Comparison of ENCODE assay signal across 8 cellular contexts in the genomic region with DNA sequence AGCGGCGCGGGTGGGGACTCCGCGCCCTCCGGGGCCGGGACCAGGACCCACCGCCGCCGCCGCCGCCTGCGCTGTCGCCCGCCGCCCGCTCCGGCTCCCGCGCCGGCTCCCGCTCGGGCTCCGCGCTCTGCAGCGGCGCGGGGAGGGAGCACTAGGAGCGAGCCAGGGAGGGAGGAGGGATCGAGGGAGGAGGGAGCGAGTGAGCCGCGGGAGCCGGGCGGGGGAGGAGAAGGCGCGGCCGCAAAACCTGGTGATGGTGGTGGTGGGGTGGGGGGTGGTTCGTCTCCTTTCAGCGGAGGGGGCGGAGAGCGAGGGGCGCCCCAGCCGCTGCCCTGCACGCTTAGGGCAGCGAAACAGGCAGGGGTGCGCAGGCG.
DNase-seq lines count a peak whose midpoint lies in the region; ATAC-seq and TF ChIP-seq lines count a peak whose summit lies in the region.

A gene with protein sequence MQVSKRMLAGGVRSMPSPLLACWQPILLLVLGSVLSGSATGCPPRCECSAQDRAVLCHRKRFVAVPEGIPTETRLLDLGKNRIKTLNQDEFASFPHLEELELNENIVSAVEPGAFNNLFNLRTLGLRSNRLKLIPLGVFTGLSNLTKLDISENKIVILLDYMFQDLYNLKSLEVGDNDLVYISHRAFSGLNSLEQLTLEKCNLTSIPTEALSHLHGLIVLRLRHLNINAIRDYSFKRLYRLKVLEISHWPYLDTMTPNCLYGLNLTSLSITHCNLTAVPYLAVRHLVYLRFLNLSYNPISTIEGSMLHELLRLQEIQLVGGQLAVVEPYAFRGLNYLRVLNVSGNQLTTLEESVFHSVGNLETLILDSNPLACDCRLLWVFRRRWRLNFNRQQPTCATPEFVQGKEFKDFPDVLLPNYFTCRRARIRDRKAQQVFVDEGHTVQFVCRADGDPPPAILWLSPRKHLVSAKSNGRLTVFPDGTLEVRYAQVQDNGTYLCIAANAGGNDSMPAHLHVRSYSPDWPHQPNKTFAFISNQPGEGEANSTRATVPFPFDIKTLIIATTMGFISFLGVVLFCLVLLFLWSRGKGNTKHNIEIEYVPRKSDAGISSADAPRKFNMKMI (minus strand): TSS at position 153 of the 374 bp plus-strand sequence. CDS start 597 bp downstream, outside the sequence.

- no peaks in the 10 kb centered on the region for H3K36me3 ChIP-seq in RWPE2 (ENCODE audit: low read depth)
- H3K36me3 ChIP-seq in neuron (ENCODE audit: insufficient read depth, low read length), result no peaks in the 10 kb centered on the region

- no peaks in the 10 kb centered on the region for H3K4me1 ChIP-seq in RWPE2 (ENCODE audit: insufficient read depth, poor library complexity, severe bottlenecking)
- H3K4me1 ChIP-seq in neuron (ENCODE audit: insufficient read depth, low read length), result peaks cover 31% of the 10 kb centered on the region

- peak; percentile 51 for DNase-seq in GM03348 (ENCODE audit: low spot score)
- DNase-seq in RWPE2 (ENCODE audit: low spot score), result no peak
- peak; percentile 6 for DNase-seq in fibroblast of peridontal ligament (ENCODE audit: extremely low read depth)
- DNase-seq in HCEC 1CT, result no peak
- DNase-seq in NCI-H1048 (lab: John Stamatoyannopoulos, UW), result no peak
- no peak for DNase-seq in NCI-H187 (lab: John Stamatoyannopoulos, UW)

- no peak within 1 kb of the TSS for H3K27ac ChIP-seq in RWPE2 (ENCODE audit: poor library complexity, severe bottlenecking)

- peak within 1 kb of the TSS; percentile 28 for H3K4me3 ChIP-seq in RWPE2 (ENCODE audit: severe bottlenecking)
- H3K4me3 ChIP-seq in neuron (ENCODE audit: low read length), result peak within 1 kb of the TSS; percentile 61

- H3K27me3 ChIP-seq in RWPE2 (ENCODE audit: insufficient read depth, poor library complexity, severe bottlenecking) (peaks cover 34% of the 10 kb centered on the region), neuron (ENCODE audit: insufficient read depth, low read length) (peaks cover 21% of the 10 kb centered on the region)

- H3K9me3 ChIP-seq in RWPE2 (ENCODE audit: severe bottlenecking) (no peaks in the 10 kb centered on the region), neuron (ENCODE audit: low read length) (no peaks in the 10 kb centered on the region)

- TF ChIP-seq CTCF in RWPE2 (IDR thresholded peaks at IDR 0.05; ENCODE audit: poor library complexity, severe bottlenecking), result no peak

- peak within 1 kb of the TSS; percentile 46 for H2AFZ ChIP-seq in neuron (ENCODE audit: low read depth, low read length)

- ATAC-seq in RWPE2 (ENCODE audit: low read depth), result peak; percentile 1; the same call in 2 of the 3 replicates
- no peak for ATAC-seq in HG03565 (IDR thresholded peaks at IDR 0.05; ENCODE audit: unreplicated experiment)

Comparison
In these comparisons a context has a peak if more than half of its experiments do, and no peak if none do; other contexts are left out.
1. DNase-seq: peak in GM03348 (single experiment) and fibroblast of peridontal ligament (single experiment); none in RWPE2 (single experiment), HCEC 1CT (single experiment), NCI-H1048 (single experiment) and NCI-H187 (0 of 2).